17 cellular contexts compared by ENCODE assay signal in genomic region chr6:21501815-21502214, GRCh38.
"Had no signal": no experiment of that assay in that cellular context is flagged by ENCODE, and none has a peak within 500 bp of the region (broad histone marks: within the 10 kb centered on the region; RNA-seq: fewer than 3 reads in every experiment).

No MANE protein-coding gene starts in this region.

- H3K36me3 ChIP-seq: esophagus muscularis mucosa, heart left ventricle, right lobe of liver had no signal

- H3K9me3 ChIP-seq: esophagus muscularis mucosa, right lobe of liver, testis had no signal

- H3K4me1 ChIP-seq: esophagus muscularis mucosa, parathyroid adenoma, right lobe of liver, testis had no signal

- H3K27ac ChIP-seq: esophagus muscularis mucosa, heart left ventricle, parathyroid adenoma, right lobe of liver, testis had no signal

- H3K4me3 ChIP-seq: esophagus muscularis mucosa, heart left ventricle, right lobe of liver, skin epidermis, testis had no signal

- ATAC-seq: heart left ventricle; left cardiac atrium; stimulated activated memory B cell treated with anti-CD40 and anti-IgM and Interleukin-4, amounts not matched to agents 10 μg/mL and 1 μg/mL and 100 μg/mL, for 72 hours had no signal

- H3K27me3 ChIP-seq: esophagus muscularis mucosa, heart left ventricle, right lobe of liver, testis had no signal

- DNase-seq: activated CD4-positive, alpha-beta T cell treated with anti-CD3 and anti-CD28 coated beads for 1 hour; activated gamma-delta T cell treated with Interleukin-2 at 50 U/mL for 16 hours; activated T-cell treated with anti-CD3 and anti-CD28 coated beads, Interleukin-2, amount 50 U/mL, for 1 hour; aorta; central memory CD4-positive, alpha-beta T cell; effector memory CD4-positive, alpha-beta T cell; heart left ventricle; islet precursor cell; left cardiac atrium; nephron progenitor cell; right lobe of liver; stimulated activated CD4-positive, alpha-beta T cell treated with anti-CD3 and anti-CD28 coated beads, Interleukin-2, amount 100 ng/mL, for 24 hours; testis had no signal
